Comparison of ENCODE assay signal across 16 cellular contexts in genomic region chr2:23689891-23690290, GRCh38.
A peak's percentile ranks its signal among the peaks of the same experiment; 100 is the strongest.
DNase-seq lines count a peak whose midpoint lies in the region; ATAC-seq and TF ChIP-seq lines count a peak whose summit lies in the region.
"Had no signal": no experiment of that assay in that cellular context is flagged by ENCODE, and none has a peak within 500 bp of the region (broad histone marks: within the 10 kb centered on the region; RNA-seq: fewer than 3 reads in every experiment).

No MANE protein-coding gene starts in this region.

- TF ChIP-seq CTCF in IMR-90 (conservative IDR thresholded peaks at IDR 0.05; ENCODE audit: low read depth, low read length) (no peak), chondrocyte (IDR thresholded peaks at IDR 0.05) (no peak), gastrocnemius medialis (IDR thresholded peaks at IDR 0.05 in 4 of 5, conservative IDR thresholded peaks at IDR 0.05 in 1 of 5) (no peak)

- no peak overlapping the region for H3K4ac ChIP-seq in IMR-90 (ENCODE audit: low read depth, low read length)

- H3K4me1 ChIP-seq in IMR-90 (ENCODE audit: control insufficient read depth, insufficient read depth, low read length) (no peaks in the 10 kb centered on the region), gastrocnemius medialis (peaks cover 0 to 9% of the 10 kb centered on the region in 2 donors)

- H3K4me3 Mint-ChIP-seq in chondrocyte (ENCODE audit: unreplicated experiment), result no peak overlapping the region

- TF ChIP-seq RAD21 in IMR-90 (IDR thresholded peaks at IDR 0.05; ENCODE audit: low read length), result no peak

- no peak overlapping the region for H4K5ac ChIP-seq in IMR-90 (ENCODE audit: low read depth, low read length)

- H3K23ac ChIP-seq in IMR-90 (ENCODE audit: low read depth, low read length), result no peak overlapping the region

- no peak overlapping the region for H3K4me2 ChIP-seq in IMR-90 (ENCODE audit: low read depth, low read length)

- H4K20me1 ChIP-seq in IMR-90 (ENCODE audit: insufficient read depth, low read length), result no peaks in the 10 kb centered on the region; the same call in 1 of the 2 replicates

- no peak overlapping the region for H2BK20ac ChIP-seq in IMR-90 (ENCODE audit: low read depth, low read length)

- DNase-seq in IMR-90 (no peak), chondrocyte (ENCODE audit: low spot score) (peak; percentile 82), left kidney (ENCODE audit: low read depth, low spot score) (peak; percentile 53), gastrocnemius medialis (no peak), NCI-H510A (lab: John Stamatoyannopoulos, UW) (no peak), A172 (ENCODE audit: low spot score) (no peak)
- DNase-seq: DMS79 treated with DMSO at 0.1 percent for 48 hours, NCI-H1105, NCI-H2081, NCI-H446 treated with DMSO at 0.1 percent for 48 hours, NCI-H82, OCI-M1, SIG-M5 had no signal

- H3K14ac ChIP-seq in IMR-90 (replicated peaks; ENCODE audit: low read depth, low read length), result no peak overlapping the region

- no peak overlapping the region for H2BK15ac ChIP-seq in IMR-90 (ENCODE audit: low read depth, low read length)

- H3K27ac ChIP-seq in IMR-90 (ENCODE audit: insufficient read depth, low read length) (no peak overlapping the region), gastrocnemius medialis (peak overlapping the region; percentile 60 to 78 (median 71))

- CTCF ChIA-PET in IMR-90 (lab: Yijun Ruan, JAX), result no interaction called here

- BruUV-seq in IMR-90 (replicated peaks; lab: Mats Ljungman, UMichigan), result no TSS peak

- H4K91ac ChIP-seq in IMR-90 (ENCODE audit: insufficient read depth, low read depth, low read length), result no peak overlapping the region

- dilution Hi-C loops in IMR-90 (cut with HindIII; ENCODE audit: low sequenced_read_pairs, unreplicated experiment), result no loop called here

- no peaks in the 10 kb centered on the region for H3K4me1 Mint-ChIP-seq in chondrocyte (ENCODE audit: low read depth)

- H3K18ac ChIP-seq in IMR-90 (ENCODE audit: low read depth, low read length), result no peak overlapping the region

- H3K4me3 ChIP-seq in IMR-90 (ENCODE audit: insufficient read depth, low read depth, low read length) (no peak overlapping the region), gastrocnemius medialis (no peak overlapping the region)
- H3K4me3 ChIP-seq: K562 had no signal

- intact Hi-C loops in IMR-90 (cut with micrococcal nuclease), result no loop called here
- intact Hi-C loops in gastrocnemius medialis (cut with DNase I; ENCODE audit: low total_unique reads), result no loop called here

- no peak overlapping the region for H4K8ac ChIP-seq in IMR-90 (ENCODE audit: low read depth in 2 of 2, low read length in 2 of 2)

- H2AK9ac ChIP-seq in IMR-90 (replicated peaks; ENCODE audit: low read depth, low read length, poor library complexity), result peak overlapping the region; percentile 50

- WGBS in IMR-90 (ENCODE audit: extremely low coverage in 2 of 2, insufficient read length in 1 of 2), 2 experiments, result no CpG with 5 or more reads among the region's 9 CpGs

- H3K27me3 Mint-ChIP-seq in chondrocyte (ENCODE audit: low read depth), result no peaks in the 10 kb centered on the region

- POLR2A ChIA-PET in IMR-90 (lab: Charles Lee; ENCODE audit: unreplicated experiment), result no interaction called here

- peaks cover 38% of the 10 kb centered on the region for H3K36me3 ChIP-seq in IMR-90 (ENCODE audit: control insufficient read depth, insufficient read depth, low read length)
- peaks cover 0 to 13% of the 10 kb centered on the region in 2 donors for H3K36me3 ChIP-seq in gastrocnemius medialis

- H2AFZ ChIP-seq in IMR-90 (replicated peaks; ENCODE audit: low read length, poor library complexity), result no peak overlapping the region

- no peak overlapping the region for H2AK5ac ChIP-seq in IMR-90 (ENCODE audit: low read depth, low read length)

- in situ Hi-C loops in IMR-90 (cut with MboI; ENCODE audit: low sequenced_read_pairs) (no loop called here), gastrocnemius medialis (cut with MboI; ENCODE audit: low sequenced_read_pairs in 4 of 4) (no loop called here)

- H2BK5ac ChIP-seq in IMR-90 (ENCODE audit: low read depth, low read length, poor library complexity, severe bottlenecking), result no peak overlapping the region

- no peak overlapping the region for H3K9ac ChIP-seq in IMR-90 (ENCODE audit: low read depth, low read length)

- TF ChIP-seq POLR2A in IMR-90 (IDR thresholded peaks at IDR 0.05; ENCODE audit: low read depth, low read length) (no peak), gastrocnemius medialis (IDR thresholded peaks at IDR 0.05) (no peak)

- H3K27me3 ChIP-seq in IMR-90 (ENCODE audit: control insufficient read depth, insufficient read depth, low read length) (no peaks in the 10 kb centered on the region), gastrocnemius medialis (no peaks in the 10 kb centered on the region)

- no peaks in the 10 kb centered on the region for H3K9me3 Mint-ChIP-seq in chondrocyte (ENCODE audit: low read depth)

- no peaks in the 10 kb centered on the region; the same call in 1 of the 2 replicates for H3K9me1 ChIP-seq in IMR-90 (ENCODE audit: insufficient read depth, low read length)

- H2BK120ac ChIP-seq in IMR-90 (ENCODE audit: low read depth, low read length), result no peak overlapping the region

- H3K9me3 ChIP-seq in IMR-90 (ENCODE audit: control insufficient read depth, insufficient read depth, low read length) (no peaks in the 10 kb centered on the region), gastrocnemius medialis (no peaks in the 10 kb centered on the region)

- H3K79me1 ChIP-seq in IMR-90 (ENCODE audit: low read depth in 1 of 2, low read length in 2 of 2), result no peaks in the 10 kb centered on the region

- peaks cover 17% of the 10 kb centered on the region for H3K36me3 Mint-ChIP-seq in chondrocyte (ENCODE audit: low read depth)

- H3K56ac ChIP-seq in IMR-90 (ENCODE audit: extremely low read depth, insufficient read depth, low read length), result no peak overlapping the region

- H3K27ac Mint-ChIP-seq in chondrocyte (ENCODE audit: unreplicated experiment), result no peak overlapping the region

- ATAC-seq in IMR-90 (ENCODE audit: low read depth) (no peak), gastrocnemius medialis (no peak), GM19023 (IDR thresholded peaks at IDR 0.05; ENCODE audit: unreplicated experiment) (no peak)
- ATAC-seq: HCT116 had no signal

TF ChIP-seq in IMR-90, 13 proteins besides CTCF, POLR2A, EP300 and RAD21:
- TF ChIP-seq NFE2L2 (IDR thresholded peaks at IDR 0.05; ENCODE audit: low read depth, low read length), result no peak
- TF ChIP-seq RCOR1 (IDR thresholded peaks at IDR 0.05; ENCODE audit: insufficient replicate concordance, low read length), result no peak
- no peak for TF ChIP-seq SMC3 (IDR thresholded peaks at IDR 0.05; ENCODE audit: low read depth, low read length)
- TF ChIP-seq CHD1 (IDR thresholded peaks at IDR 0.05; ENCODE audit: low read depth, low read length), result no peak
- TF ChIP-seq FOS (IDR thresholded peaks at IDR 0.05; ENCODE audit: low read depth, low read length), result no peak
- no peak for TF ChIP-seq BHLHE40 (IDR thresholded peaks at IDR 0.05; ENCODE audit: low read depth, low read length)
- TF ChIP-seq MAZ (IDR thresholded peaks at IDR 0.05; ENCODE audit: borderline replicate concordance, low read depth, low read length), result no peak
- TF ChIP-seq, protein P1, sequence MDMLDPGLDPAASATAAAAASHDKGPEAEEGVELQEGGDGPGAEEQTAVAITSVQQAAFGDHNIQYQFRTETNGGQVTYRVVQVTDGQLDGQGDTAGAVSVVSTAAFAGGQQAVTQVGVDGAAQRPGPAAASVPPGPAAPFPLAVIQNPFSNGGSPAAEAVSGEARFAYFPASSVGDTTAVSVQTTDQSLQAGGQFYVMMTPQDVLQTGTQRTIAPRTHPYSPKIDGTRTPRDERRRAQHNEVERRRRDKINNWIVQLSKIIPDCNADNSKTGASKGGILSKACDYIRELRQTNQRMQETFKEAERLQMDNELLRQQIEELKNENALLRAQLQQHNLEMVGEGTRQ (IDR thresholded peaks at IDR 0.05; ENCODE audit: low read depth, low read length), result no peak

Comparison
In these comparisons a context has a peak if more than half of its experiments do, and no peak if none do; other contexts are left out.
1. DNase-seq: peak in chondrocyte (single experiment) and left kidney (single experiment); none in IMR-90 (single experiment), gastrocnemius medialis (0 of 2), NCI-H510A (single experiment) and A172 (single experiment).